ENCODE assay signal across 8 cellular contexts in genomic region chr15:58749532-58750337, GRCh38. TPM values are rescaled to one million over a fixed set of nuclear protein-coding genes. Genes with fewer than 3 reads are reported as not detected.
DNase-seq lines count a peak whose midpoint lies in the region; ATAC-seq and TF ChIP-seq lines count a peak whose summit lies in the region.

ADAM10 (minus strand) TSS chr15:58749707; CDS start chr15:58749534, 173 bp downstream.

- H3K4me2 ChIP-seq in DOHH2 (ENCODE audit: low read length) (peak within 1 kb of the TSS; percentile 96), GM23338 (peak within 1 kb of the TSS; percentile 84)

- H3K4me1 Mint-ChIP-seq in GM23338 = peaks cover 28% of the 10 kb centered on the region
- H3K4me1 Mint-ChIP-seq in activated T-helper 17 cell treated with anti-CD3 and anti-CD28 coated beads, Interleukin-2, amount 50 U/mL, for 72 hours = peaks cover 22% of the 10 kb centered on the region
- peaks cover 43 to 45% of the 10 kb centered on the region in 2 donors for H3K4me1 Mint-ChIP-seq in natural killer cell

- intact Hi-C loops in natural killer cell (cut with micrococcal nuclease) = loop anchor here (2.0 to 10.0 kb wide), 4 partner anchors 21 to 275 kb away; partner anchors contain the start of gene MINDY2

- H3K27ac Mint-ChIP-seq in GM23338 = peak within 1 kb of the TSS; percentile 98
- peak within 1 kb of the TSS; percentile 94 for H3K27ac Mint-ChIP-seq in activated T-helper 17 cell treated with anti-CD3 and anti-CD28 coated beads, Interleukin-2, amount 50 U/mL, for 72 hours
- peak within 1 kb of the TSS; percentile 94 to 97 for H3K27ac Mint-ChIP-seq in natural killer cell

- H3K27me3 ChIP-seq in DOHH2 (ENCODE audit: control insufficient read depth, low read length) = no peaks in the 10 kb centered on the region
- no peaks in the 10 kb centered on the region for H3K27me3 ChIP-seq in GM23338 (ENCODE audit: insufficient read depth)

- peak; percentile 97 for DNase-seq in GM23338 (ENCODE audit: low spot score)
- peak; percentile 88 for DNase-seq in LNCaP clone FGC (ENCODE audit: low read depth)
- peak; percentile 100 for DNase-seq in RWPE1 (ENCODE audit: low spot score)
- DNase-seq in fibroblast of mammary gland (ENCODE audit: low read depth) = peak; percentile 98
- peak; percentile 90 for DNase-seq in natural killer cell
- peak; percentile 97 for DNase-seq in stimulated activated naive CD4-positive, alpha-beta T cell treated with Interleukin-2 at 50 U/mL for 16 hours (lab: John Stamatoyannopoulos, UW)

- peaks cover 3% of the 10 kb centered on the region; the same call in 1 of the 3 replicates for H3K9me3 Mint-ChIP-seq in GM23338
- H3K9me3 Mint-ChIP-seq in activated T-helper 17 cell treated with anti-CD3 and anti-CD28 coated beads, Interleukin-2, amount 50 U/mL, for 72 hours = no peaks in the 10 kb centered on the region
- no peaks in the 10 kb centered on the region for H3K9me3 Mint-ChIP-seq in natural killer cell

- H3K27me3 Mint-ChIP-seq in GM23338 (ENCODE audit: insufficient read depth, low read depth, poor library complexity) = peaks cover 7% of the 10 kb centered on the region
- H3K27me3 Mint-ChIP-seq in activated T-helper 17 cell treated with anti-CD3 and anti-CD28 coated beads, Interleukin-2, amount 50 U/mL, for 72 hours = no peaks in the 10 kb centered on the region
- H3K27me3 Mint-ChIP-seq in natural killer cell (ENCODE audit: low read depth in 2 of 2) = no peaks in the 10 kb centered on the region

- H4K20me1 ChIP-seq in DOHH2 (ENCODE audit: control insufficient read depth, insufficient read depth, low read depth, low read length) = 0 out of 2 replicates have a peak, but pooled peaks cover 4% of the 10 kb centered on the region
- peaks cover 24% of the 10 kb centered on the region for H4K20me1 ChIP-seq in GM23338 (replicated peaks; ENCODE audit: insufficient read depth)

- H3K4me3 Mint-ChIP-seq in GM23338 = peak within 1 kb of the TSS; percentile 98
- H3K4me3 Mint-ChIP-seq in activated T-helper 17 cell treated with anti-CD3 and anti-CD28 coated beads, Interleukin-2, amount 50 U/mL, for 72 hours = peak within 1 kb of the TSS; percentile 97
- H3K4me3 Mint-ChIP-seq in natural killer cell = peak within 1 kb of the TSS; percentile 98

- H3K36me3 Mint-ChIP-seq in GM23338 (ENCODE audit: low read depth) = peaks cover 4% of the 10 kb centered on the region; the same call in 2 of the 3 replicates
- peaks cover 12% of the 10 kb centered on the region for H3K36me3 Mint-ChIP-seq in activated T-helper 17 cell treated with anti-CD3 and anti-CD28 coated beads, Interleukin-2, amount 50 U/mL, for 72 hours (ENCODE audit: low read depth)
- no peaks in the 10 kb centered on the region for H3K36me3 Mint-ChIP-seq in natural killer cell

- H3K4me3 ChIP-seq in DOHH2 (ENCODE audit: low read length) = peak within 1 kb of the TSS; percentile 88
- H3K4me3 ChIP-seq in GM23338 = peak within 1 kb of the TSS; percentile 89
- H3K4me3 ChIP-seq in LNCaP clone FGC (ENCODE audit: low read depth, low read length) = peak within 1 kb of the TSS; percentile 87
- peak within 1 kb of the TSS; percentile 76 for H3K4me3 ChIP-seq in fibroblast of mammary gland (ENCODE audit: control insufficient read depth, low read depth, low read length)

- H3F3A ChIP-seq in DOHH2 (ENCODE audit: control insufficient read depth, insufficient read depth) = peaks cover 5% of the 10 kb centered on the region
- 0 out of 2 replicates have a peak, but pooled peaks cover 3% of the 10 kb centered on the region for H3F3A ChIP-seq in GM23338 (replicated peaks; ENCODE audit: low read depth)

- H3K27ac ChIP-seq in DOHH2 (ENCODE audit: low read depth, low read length) = peak within 1 kb of the TSS; percentile 85
- H3K27ac ChIP-seq in GM23338 (ENCODE audit: low read depth) = peak within 1 kb of the TSS; percentile 99
- H3K27ac ChIP-seq in RWPE1 = peak within 1 kb of the TSS; percentile 99

- ATAC-seq in GM23338 = peak; percentile 91
- ATAC-seq in activated T-helper 17 cell treated with anti-CD3 and anti-CD28 coated beads, Interleukin-2, amount 50 U/mL, for 72 hours (replicated peaks) = peak; percentile 93
- peak; percentile 88 to 97 (median 92) for ATAC-seq in natural killer cell

- H3K4me1 ChIP-seq in DOHH2 (ENCODE audit: control insufficient read depth, low read length) (peaks cover 23% of the 10 kb centered on the region), GM23338 (ENCODE audit: insufficient read depth) (peaks cover 23% of the 10 kb centered on the region)

- peak within 1 kb of the TSS; percentile 70 for H2AFZ ChIP-seq in GM23338

- TF ChIP-seq CTCF in DOHH2 (IDR thresholded peaks at IDR 0.05; ENCODE audit: low read depth, low read length, poor library complexity, severe bottlenecking) (no peak), GM23338 (conservative IDR thresholded peaks at IDR 0.05; ENCODE audit: low read depth in 2 of 2) (no peak), LNCaP clone FGC (IDR thresholded peaks at IDR 0.05; ENCODE audit: control insufficient read depth, extremely low read depth, insufficient read depth) (no peak), RWPE1 (conservative IDR thresholded peaks at IDR 0.05; ENCODE audit: low read depth) (no peak), fibroblast of mammary gland (conservative IDR thresholded peaks at IDR 0.05; ENCODE audit: control insufficient read depth, insufficient read depth, low read depth, low read length) (no peak), natural killer cell (IDR thresholded peaks at IDR 0.05) (no peak)

- POLR2A ChIA-PET in RWPE1 (lab: Yijun Ruan, JAX; ENCODE audit: low non-redundant PET) = interaction anchor here (0.7 to 1.1 kb wide), 2 partner anchors 21 to 416 kb away, joined by 3 to 6 read pairs; partner anchors contain the start of gene MINDY2

- CTCF ChIA-PET in RWPE1 (lab: Yijun Ruan, JAX) = interaction anchor here (0.8 to 1.4 kb wide), 2 partner anchors 21 to 522 kb away, joined by 3 to 4 read pairs; partner anchors contain the start of gene MINDY2

- peaks cover 46% of the 10 kb centered on the region for H3K79me2 ChIP-seq in DOHH2 (ENCODE audit: control insufficient read depth, low read length)
- peaks cover 40% of the 10 kb centered on the region for H3K79me2 ChIP-seq in GM23338 (replicated peaks; ENCODE audit: insufficient read depth)

- no peaks in the 10 kb centered on the region for H3K9me2 ChIP-seq in DOHH2 (replicated peaks; ENCODE audit: control insufficient read depth, low read length)
- no peaks in the 10 kb centered on the region for H3K9me2 ChIP-seq in GM23338 (ENCODE audit: insufficient read depth)

- H3K9me3 ChIP-seq in DOHH2 (ENCODE audit: control insufficient read depth, insufficient read depth, low read length) = no peaks in the 10 kb centered on the region

- H3K36me3 ChIP-seq in DOHH2 (ENCODE audit: control insufficient read depth, low read length) (no peaks in the 10 kb centered on the region), GM23338 (ENCODE audit: insufficient read depth) (no peaks in the 10 kb centered on the region)

TF ChIP-seq in GM23338, 12 proteins besides CTCF, POLR2A, EP300 and RAD21:
- peak; percentile 57; the same call in 1 of the 2 replicates for TF ChIP-seq ETS1 (IDR thresholded peaks at IDR 0.05)
- peak; percentile 97 for TF ChIP-seq POLR2AphosphoS5 (IDR thresholded peaks at IDR 0.05; ENCODE audit: low read depth)
- TF ChIP-seq STAT1 (IDR thresholded peaks at IDR 0.05; ENCODE audit: unreplicated experiment) = no peak
- TF ChIP-seq CREB1 (CRISPR knock-in tag; IDR thresholded peaks at IDR 0.05; ENCODE audit: low read depth) = peak; percentile 50; the same call in 1 of the 2 replicates
TF ChIP-seq in GM23338: peak in this region for 3.

RNA-seq across cellular contexts. Expression of gene ADAM10, which starts in this region (rescaled TPM):
- total RNA-seq in GM23338 (2014; rRNA removed; shearing (Covaris generic)) = 114 and 135 TPM in 2 replicates
- 19.5 and 25.0 TPM in 2 replicates for polyA plus RNA-seq in GM23338 (2016; fragmentation: Nextera tagmentation; extraction: Ambion mirVana)
- 10 to 100 TPM; 85.3 to 93.0 TPM for total RNA-seq in activated T-helper 17 cell treated with anti-CD3 and anti-CD28 coated beads, Interleukin-2, amount 50 U/mL, for 72 hours
- total RNA-seq in natural killer cell = 100 to 1,000 TPM; 223 to 297 (median 259) TPM

Comparison
In these comparisons a context has a peak if more than half of its experiments do, and no peak if none do; other contexts are left out.
1. Peak in every context shown above with its lines: DNase-seq, ATAC-seq, H3K4me3 ChIP-seq and H3K27ac ChIP-seq.